25 cellular contexts compared by ENCODE assay signal in the genomic region with DNA sequence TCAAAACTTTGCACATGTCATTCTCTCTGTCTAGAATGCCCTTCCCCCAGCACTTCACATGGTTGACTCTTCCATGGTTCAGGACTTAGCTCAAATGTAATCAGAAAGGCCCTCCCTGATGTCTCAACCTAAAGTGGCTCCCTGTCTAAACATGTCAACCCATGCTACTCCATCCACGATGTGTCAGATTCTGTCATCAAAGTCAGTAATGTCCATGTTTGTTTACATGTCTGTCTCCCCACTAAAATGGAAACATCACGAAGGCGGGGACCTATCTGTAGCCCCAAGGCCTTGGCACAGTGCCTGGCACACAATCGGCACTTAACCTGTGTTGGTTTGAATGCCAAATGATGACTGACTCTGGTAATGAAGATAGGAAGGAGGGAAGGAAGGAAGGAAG.
"Had no signal": no experiment of that assay in that cellular context is flagged by ENCODE, and none has a peak within 500 bp of the region (broad histone marks: within the 10 kb centered on the region; RNA-seq: fewer than 3 reads in every experiment).

No MANE protein-coding gene starts in this region.

- H3K27ac ChIP-seq: gastrocnemius medialis, heart right ventricle, left ventricle myocardium inferior, lower lobe of right lung, neural progenitor cell, ovary, right atrium auricular region, sigmoid colon, skin epidermis, testis, tibial nerve, upper lobe of right lung, vagina had no signal

- DNase-seq: effector memory CD8-positive, alpha-beta T cell; erythroblast; gastrocnemius medialis; heart right ventricle; islet precursor cell; left cardiac atrium; left ventricle myocardium inferior; lower lobe of right lung; mesenchymal stem cell; midbrain; nucleus accumbens; ovary; sigmoid colon; stimulated activated CD4-positive, alpha-beta T cell treated with anti-CD3 and anti-CD28 coated beads, Interleukin-2, amount 100 ng/mL, for 24 hours; stimulated activated CD4-positive, alpha-beta T cell treated with anti-CD3 and anti-CD28 coated beads, Interleukin-4, amount 100 ng/mL, for 4 hours; stimulated activated naive B cell treated with anti-CD40 and anti-IgM and Interleukin-4, amounts not matched to agents 10 μg/mL and 1 μg/mL and 100 μg/mL, for 72 hours; stimulated activated naive CD8-positive, alpha-beta T cell treated with anti-CD3 and anti-CD28 coated beads, Interleukin-15, amount 100 ng/mL, for 72 hours; testis; upper lobe of right lung had no signal

- ATAC-seq: effector memory CD8-positive, alpha-beta T cell; gastrocnemius medialis; heart right ventricle; left cardiac atrium; lower lobe of right lung; natural killer cell treated with Interleukin-12 subunit alpha and Interleukin-12 subunit beta and Interleukin-15 and Interleukin-18, amount 100 ng/mL, for 72 hours; stimulated activated naive B cell treated with anti-CD40 and anti-IgM and Interleukin-4, amounts not matched to agents 10 μg/mL and 1 μg/mL and 100 μg/mL, for 72 hours; stimulated activated naive CD8-positive, alpha-beta T cell treated with anti-CD3 and anti-CD28 coated beads, Interleukin-15, amount 100 ng/mL, for 72 hours; upper lobe of right lung had no signal
